Comparison of ENCODE assay signal across 33 cellular contexts in genomic region chr14:20661197-20661596, GRCh38. TPM values are rescaled to one million over a fixed set of nuclear protein-coding genes. Genes with fewer than 3 reads are reported as not detected.
"Had no signal": no experiment of that assay in that cellular context is flagged by ENCODE, and none has a peak within 500 bp of the region (broad histone marks: within the 10 kb centered on the region; RNA-seq: fewer than 3 reads in every experiment).

No MANE protein-coding gene starts in this region.

- H3K4me1 ChIP-seq: pancreas, prostate gland had no signal

- DNase-seq: hypothalamus; immature natural killer cell; kidney; left ventricle myocardium inferior; mesendoderm; naive B cell; natural killer cell; nephron progenitor cell; pancreas; posterior cingulate gyrus; retina; right cardiac atrium; sigmoid colon; small intestine; spleen; stimulated activated CD4-positive, alpha-beta T cell treated with anti-CD3 and anti-CD28 coated beads, Interleukin-4, amount 100 ng/mL, for 24 hours; stimulated activated naive CD4-positive, alpha-beta T cell; tibial artery; trophoblast cell; upper lobe of right lung had no signal

- H3K36me3 Mint-ChIP-seq: mesothelial cell of epicardium, natural killer cell had no signal

- H3K36me3 ChIP-seq: left ventricle myocardium inferior, pancreas, prostate gland, sigmoid colon, spleen, suprapubic skin, thoracic aorta, tibial artery, upper lobe of right lung had no signal

- FAIRE-seq: islet of Langerhans, kidney, pancreas, small intestine, urothelium cell line had no signal

- H3K4me3 ChIP-seq: left ventricle myocardium inferior, lung, pancreas, prostate gland, sigmoid colon, spleen, suprapubic skin, thoracic aorta, tibial artery, upper lobe of right lung had no signal

- ATAC-seq: natural killer cell; pancreas; right cardiac atrium; stimulated activated effector memory CD8-positive, alpha-beta T cell treated with anti-CD3 and anti-CD28 coated beads, Interleukin-12 subunit alpha, Interleukin-12 subunit beta, amount 100 ng/mL, for 72 hours; upper lobe of right lung had no signal

- H3K27ac Mint-ChIP-seq: immature natural killer cell; mesothelial cell of epicardium; naive B cell; natural killer cell; nephron progenitor cell; stimulated activated effector memory CD8-positive, alpha-beta T cell treated with anti-CD3 and anti-CD28 coated beads, Interleukin-12 subunit alpha, Interleukin-12 subunit beta, amount 100 ng/mL, for 72 hours; stimulated activated naive CD8-positive, alpha-beta T cell treated with anti-CD3 and anti-CD28 coated beads, Interleukin-15, Interleukin-2, amounts not matched to agents 100 ng/mL and 50 ng/mL, for 24 hours had no signal

- H3K9me3 Mint-ChIP-seq: immature natural killer cell; mesothelial cell of epicardium; natural killer cell; nephron progenitor cell; stimulated activated effector memory CD8-positive, alpha-beta T cell treated with anti-CD3 and anti-CD28 coated beads, Interleukin-12 subunit alpha, Interleukin-12 subunit beta, amount 100 ng/mL, for 72 hours; stimulated activated naive CD8-positive, alpha-beta T cell treated with anti-CD3 and anti-CD28 coated beads, Interleukin-15, Interleukin-2, amounts not matched to agents 100 ng/mL and 50 ng/mL, for 24 hours had no signal

- H3K4me3 Mint-ChIP-seq: immature natural killer cell; mesothelial cell of epicardium; natural killer cell; nephron progenitor cell; stimulated activated effector memory CD8-positive, alpha-beta T cell treated with anti-CD3 and anti-CD28 coated beads, Interleukin-12 subunit alpha, Interleukin-12 subunit beta, amount 100 ng/mL, for 72 hours; stimulated activated naive CD8-positive, alpha-beta T cell treated with anti-CD3 and anti-CD28 coated beads, Interleukin-15, Interleukin-2, amounts not matched to agents 100 ng/mL and 50 ng/mL, for 24 hours had no signal

- H3K27ac ChIP-seq: left ventricle myocardium inferior, pancreas, prostate gland, sigmoid colon, spleen, suprapubic skin, thoracic aorta, tibial artery, upper lobe of right lung had no signal

- H3K9me3 ChIP-seq: left ventricle myocardium inferior, pancreas, prostate gland, sigmoid colon, spleen, suprapubic skin, thoracic aorta, tibial artery, upper lobe of right lung had no signal

RNA-seq across cellular contexts. Expression of gene OR6S1, which starts 19.7 kb away (rescaled TPM):
- total RNA-seq: kidney, left ventricle myocardium inferior, lower leg skin, lung, mesothelial cell of epicardium, mononuclear cell, natural killer cell, omental fat pad, pancreas, prostate gland, right cardiac atrium, sigmoid colon, subcutaneous adipose tissue, suprapubic skin, thoracic aorta, upper lobe of right lung had no signal
- polyA plus RNA-seq: immature natural killer cell, lung, pancreas, right cardiac atrium, sigmoid colon, small intestine had no signal
